27 cellular contexts compared by ENCODE assay signal in genomic region chr4:178937130-178937529, GRCh38.
DNase-seq lines count a peak whose midpoint lies in the region; ATAC-seq and TF ChIP-seq lines count a peak whose summit lies in the region.
"Had no signal": no experiment of that assay in that cellular context is flagged by ENCODE, and none has a peak within 500 bp of the region (broad histone marks: within the 10 kb centered on the region; RNA-seq: fewer than 3 reads in every experiment).

No MANE protein-coding gene starts in this region.

- no peaks in the 10 kb centered on the region for H3K9me3 ChIP-seq in HCT116 (ENCODE audit: control insufficient read depth in 1 of 2, insufficient read depth in 1 of 2, low read depth in 1 of 2, low read length in 2 of 2)
- H3K9me3 ChIP-seq in RWPE2 (ENCODE audit: severe bottlenecking), result no peaks in the 10 kb centered on the region
- H3K9me3 ChIP-seq in fibroblast of lung (ENCODE audit: control insufficient read depth, insufficient read depth, low read depth, low read length), result no peaks in the 10 kb centered on the region

- intact Hi-C loops in HCT116 (cut with micrococcal nuclease), result no loop called here

- DNase-seq in A172 (ENCODE audit: low spot score) (peak; percentile 45), HCT116 (ENCODE audit: low read depth, low spot score) (peak; percentile 4), RWPE2 (ENCODE audit: low spot score) (no peak), fibroblast of lung (ENCODE audit: low read depth in 2 of 2) (peak; percentile 18 to 25), cerebellar cortex (ENCODE audit: low spot score) (no peak), OCI-M2 (lab: John Stamatoyannopoulos, UW; ENCODE audit: unreplicated experiment) (no peak)
- DNase-seq: activated CD4-positive, alpha-beta T cell treated with anti-CD3 and anti-CD28 coated beads, Interleukin-2, amount 50 U/mL, for 48 hours; activated CD4-positive, CD25-positive, alpha-beta regulatory T cell treated with anti-CD3 and anti-CD28 coated beads, Interleukin-2, amount 50 U/mL, for 72 hours; activated naive CD4-positive, alpha-beta T cell; activated T-cell treated with anti-CD3 and anti-CD28 coated beads, Interleukin-2, amount 50 U/mL, for 72 hours; AML-193; CD4-positive, alpha-beta memory T cell; DMS 273 treated with DMSO at 0.1 percent for 48 hours; hypothalamus; IMR-90; left colon; mammary epithelial cell; NCI-H1092; NCI-H1694 treated with DMSO at 0.1 percent for 48 hours; NCI-H446 treated with DMSO at 0.1 percent for 48 hours; nephron progenitor cell; small intestine; T-helper 17 cell had no signal

- RAD21 ChIA-PET in HCT116 (lab: Charles Lee; ENCODE audit: low non-redundant PET in 1 of 2, low total read pairs in 2 of 2, uncharacterized antibody in 2 of 2, unreplicated experiment in 2 of 2), result no interaction called here

- ATAC-seq in HCT116, result no peak
- ATAC-seq in RWPE2 (ENCODE audit: low read depth), result peak; percentile 35; the same call in 1 of the 3 replicates
- no peak for ATAC-seq in GM21737 (IDR thresholded peaks at IDR 0.05; ENCODE audit: unreplicated experiment)
- ATAC-seq in GM18861 (IDR thresholded peaks at IDR 0.05; ENCODE audit: unreplicated experiment), result no peak
- ATAC-seq: activated T-cell treated with anti-CD3 and anti-CD28 coated beads, Interleukin-2, amount 50 U/mL, for 72 hours; left colon; Right ventricle myocardium inferior; T-helper 17 cell had no signal

- H3K9ac ChIP-seq in HCT116 (ENCODE audit: low read length) (no peak overlapping the region), fibroblast of lung (ENCODE audit: insufficient read depth, low read length) (no peak overlapping the region)

- H4K20me1 ChIP-seq in HCT116 (ENCODE audit: insufficient read depth), result no peaks in the 10 kb centered on the region
- no peaks in the 10 kb centered on the region for H4K20me1 ChIP-seq in fibroblast of lung (ENCODE audit: control insufficient read depth, extremely low read depth, insufficient read depth, low read length)

- peaks cover 0 to 7% of the 10 kb centered on the region in 2 experiments; a peak in 1 of 4 replicates for H3K4me1 ChIP-seq in HCT116 (ENCODE audit: control insufficient read depth in 1 of 2, insufficient read depth in 2 of 2, low read length in 2 of 2)
- H3K4me1 ChIP-seq in RWPE2 (ENCODE audit: insufficient read depth, poor library complexity, severe bottlenecking), result no peaks in the 10 kb centered on the region
- no peaks in the 10 kb centered on the region for H3K4me1 ChIP-seq in fibroblast of lung (ENCODE audit: control insufficient read depth, extremely low read depth, insufficient read depth, low read length)

- H3K79me2 ChIP-seq in HCT116 (ENCODE audit: insufficient read depth, low read length), result no peaks in the 10 kb centered on the region
- no peaks in the 10 kb centered on the region for H3K79me2 ChIP-seq in fibroblast of lung (ENCODE audit: control insufficient read depth, insufficient read depth, low read length)

- CTCF ChIA-PET in HCT116 (lab: Charles Lee), result no interaction called here

- POLR2A ChIA-PET in HCT116 (lab: Charles Lee), result no interaction called here

- TF ChIP-seq CTCF in HCT116 (IDR thresholded peaks at IDR 0.05 in 2 of 3, conservative IDR thresholded peaks at IDR 0.05 in 1 of 3; ENCODE audit: borderline replicate concordance in 1 of 3, insufficient read depth in 1 of 3, low read depth in 2 of 3, low read length in 2 of 3) (no peak), RWPE2 (IDR thresholded peaks at IDR 0.05; ENCODE audit: poor library complexity, severe bottlenecking) (no peak), fibroblast of lung (conservative IDR thresholded peaks at IDR 0.05 in 1 of 2, IDR thresholded peaks at IDR 0.05 in 1 of 2; ENCODE audit: low read depth in 1 of 2, low read length in 2 of 2) (no peak)

- no peak for TF ChIP-seq RAD21 in HCT116 (IDR thresholded peaks at IDR 0.05; ENCODE audit: low read depth)

- H3K27me3 ChIP-seq in HCT116 (ENCODE audit: insufficient read depth, low read length), result no peaks in the 10 kb centered on the region
- no peaks in the 10 kb centered on the region for H3K27me3 ChIP-seq in RWPE2 (ENCODE audit: insufficient read depth, poor library complexity, severe bottlenecking)
- no peaks in the 10 kb centered on the region for H3K27me3 ChIP-seq in fibroblast of lung (ENCODE audit: control insufficient read depth, insufficient read depth, low read length)

- no TSS peak for BruUV-seq in HCT116 (replicated peaks; lab: Mats Ljungman, UMichigan)

- no peaks in the 10 kb centered on the region for H3K36me3 ChIP-seq in HCT116 (ENCODE audit: control insufficient read depth in 1 of 2, insufficient read depth in 2 of 2, low read length in 2 of 2)
- no peaks in the 10 kb centered on the region for H3K36me3 ChIP-seq in RWPE2 (ENCODE audit: low read depth)
- no peaks in the 10 kb centered on the region for H3K36me3 ChIP-seq in fibroblast of lung (ENCODE audit: control insufficient read depth, insufficient read depth, low read length)

- H2AFZ ChIP-seq in HCT116 (ENCODE audit: low read depth, low read length, poor library complexity, severe bottlenecking) (no peak overlapping the region), fibroblast of lung (ENCODE audit: low read length) (no peak overlapping the region)

- no peak for TF ChIP-seq POLR2A in HCT116 (IDR thresholded peaks at IDR 0.05; ENCODE audit: borderline replicate concordance, extremely low read depth, insufficient read depth, insufficient read length)

- no peak overlapping the region for H3K4me3 ChIP-seq in HCT116 (replicated peaks in 1 of 2; ENCODE audit: low read depth in 1 of 2, low read length in 2 of 2)
- no peak overlapping the region for H3K4me3 ChIP-seq in RWPE2 (ENCODE audit: severe bottlenecking)
- no peak overlapping the region for H3K4me3 ChIP-seq in fibroblast of lung (replicated peaks in 1 of 4; ENCODE audit: control extremely low read depth in 1 of 4, insufficient read depth in 1 of 4, low read depth in 3 of 4, low read length in 4 of 4)

- H3K9me2 ChIP-seq in HCT116 (ENCODE audit: insufficient read depth), result no peaks in the 10 kb centered on the region

- H3K4me2 ChIP-seq in HCT116 (ENCODE audit: low read length), result no peak overlapping the region
- H3K4me2 ChIP-seq in fibroblast of lung (ENCODE audit: extremely low read depth, insufficient read depth, low read length), result no peak overlapping the region

- H3K27ac ChIP-seq in HCT116 (ENCODE audit: low read depth, low read length) (no peak overlapping the region), RWPE2 (ENCODE audit: poor library complexity, severe bottlenecking) (no peak overlapping the region), fibroblast of lung (ENCODE audit: insufficient read depth, low read length) (no peak overlapping the region)
- H3K27ac ChIP-seq: epithelial cell of prostate had no signal

TF ChIP-seq in HCT116, 20 proteins besides CTCF, POLR2A, EP300 and RAD21:
- peak; percentile 52 for TF ChIP-seq JUND (IDR thresholded peaks at IDR 0.05)
- no peak for TF ChIP-seq CBX3 (IDR thresholded peaks at IDR 0.05; ENCODE audit: low read depth)
- no peak for TF ChIP-seq YY1 (IDR thresholded peaks at IDR 0.05; ENCODE audit: extremely low read depth, insufficient replicate concordance, low read depth, low read length)
- peak; percentile 79 for TF ChIP-seq FOSL1 (IDR thresholded peaks at IDR 0.05; ENCODE audit: low read depth)
- TF ChIP-seq MAX (IDR thresholded peaks at IDR 0.05), result no peak
- TF ChIP-seq CEBPB (IDR thresholded peaks at IDR 0.05; ENCODE audit: low read depth), result 0 out of 2 replicates have a peak, but pooled peaks have one; percentile 32
- no peak for TF ChIP-seq TCF7L2 (IDR thresholded peaks at IDR 0.05; ENCODE audit: borderline replicate concordance, extremely low read depth, insufficient read depth, insufficient read length)
- TF ChIP-seq SP1 (IDR thresholded peaks at IDR 0.05; ENCODE audit: low read depth), result peak; percentile 19; the same call in 1 of the 2 replicates

Comparison
In these comparisons a context has a peak if more than half of its experiments do, and no peak if none do; other contexts are left out.
1. DNase-seq: peak in A172 (single experiment), HCT116 (single experiment) and fibroblast of lung (2 of 2); none in RWPE2 (single experiment), cerebellar cortex (single experiment) and OCI-M2 (single experiment).